ENCODE assay signal across 12 cellular contexts in genomic region chr12:52286857-52287785, GRCh38. TPM values are rescaled to one million over a fixed set of nuclear protein-coding genes. Genes with fewer than 3 reads are reported as not detected.
DNase-seq lines count a peak whose midpoint lies in the region; ATAC-seq and TF ChIP-seq lines count a peak whose summit lies in the region.
"Not testable (repeated sequence)": the region's sequence is repeated elsewhere in the genome, so short reads cannot be mapped to it uniquely, and the experiment has no call there.
"Had no signal": no experiment of that assay in that cellular context is flagged by ENCODE, and none has a peak within 500 bp of the region (broad histone marks: within the 10 kb centered on the region; RNA-seq: fewer than 3 reads in every experiment).

No MANE protein-coding gene starts in this region.

- not testable (repeated sequence) for H3K79me1 ChIP-seq in IMR-90 (ENCODE audit: low read depth in 1 of 2, low read length in 2 of 2)

- not testable (repeated sequence) for H4K20me1 ChIP-seq in DND-41 (ENCODE audit: insufficient read depth, low read length); IMR-90 (ENCODE audit: insufficient read depth, low read length)

- WGBS in IMR-90 (ENCODE audit: extremely low coverage in 2 of 2, insufficient read length in 1 of 2), 2 experiments, result 100% methylated on average over 1 of the region's 21 CpGs; no CpG with 5 or more reads in 1 of the 2 experiments
- WGBS in suprapubic skin, result 89% methylated on average over 10 of the region's 21 CpGs

- peak; percentile 18 for TF ChIP-seq CTCF in DND-41 (IDR thresholded peaks at IDR 0.05; ENCODE audit: borderline replicate concordance, extremely low read depth, low read length, poor library complexity, severe bottlenecking)
- not testable (repeated sequence) for TF ChIP-seq CTCF in IMR-90 (conservative IDR thresholded peaks at IDR 0.05; ENCODE audit: low read depth, low read length); suprapubic skin (IDR thresholded peaks at IDR 0.05)
- TF ChIP-seq CTCF in RWPE2 (IDR thresholded peaks at IDR 0.05; ENCODE audit: poor library complexity, severe bottlenecking), result peak; percentile 24
- TF ChIP-seq CTCF in MCF 10A (IDR thresholded peaks at IDR 0.05; ENCODE audit: unreplicated experiment), result peak; percentile 32

- H2AK5ac ChIP-seq in IMR-90 (ENCODE audit: low read depth, low read length), result peak overlapping the region; percentile 15; the same call in 1 of the 2 replicates

- H3K14ac ChIP-seq in IMR-90 (replicated peaks; ENCODE audit: low read depth, low read length), result not testable (repeated sequence)

- not testable (repeated sequence) for H3K18ac ChIP-seq in IMR-90 (ENCODE audit: low read depth, low read length)

- not testable (repeated sequence) for H3K4me3 ChIP-seq in DND-41 (ENCODE audit: low read depth in 1 of 2, low read length in 2 of 2); IMR-90 (ENCODE audit: insufficient read depth, low read depth, low read length); suprapubic skin
- H3K4me3 ChIP-seq in RWPE2 (ENCODE audit: severe bottlenecking), result peak overlapping the region; percentile 15

- not testable (repeated sequence) for H3K79me2 ChIP-seq in DND-41 (ENCODE audit: insufficient read depth, low read length)

- H3K56ac ChIP-seq in IMR-90 (ENCODE audit: extremely low read depth, insufficient read depth, low read length), result not testable (repeated sequence)

- H3K36me3 ChIP-seq in DND-41 (ENCODE audit: insufficient read depth, low read length); IMR-90 (ENCODE audit: control insufficient read depth, insufficient read depth, low read length); RWPE2 (ENCODE audit: low read depth); suprapubic skin: not testable (repeated sequence)

- not testable (repeated sequence) for H2AK9ac ChIP-seq in IMR-90 (replicated peaks; ENCODE audit: low read depth, low read length, poor library complexity)

- not testable (repeated sequence) for TF ChIP-seq RAD21 in IMR-90 (IDR thresholded peaks at IDR 0.05; ENCODE audit: low read length)

- not testable (repeated sequence) for H4K5ac ChIP-seq in IMR-90 (ENCODE audit: low read depth, low read length)

- CTCF ChIA-PET in IMR-90 (lab: Yijun Ruan, JAX), result not testable (repeated sequence)
- CTCF ChIA-PET in MCF 10A (lab: Yijun Ruan, JAX), result interaction anchor here (0.7 to 4.0 kb wide), 16 partner anchors 8 to 985 kb away, joined by 3 to 32 read pairs (median 4); no protein-coding TSS in a partner anchor

- not testable (repeated sequence) for H3K23ac ChIP-seq in IMR-90 (ENCODE audit: low read depth, low read length)

- intact Hi-C loops in IMR-90 (cut with micrococcal nuclease), result loop anchor here (10.0 kb wide), 1 partner anchor 588 kb away; no protein-coding TSS in a partner anchor
- intact Hi-C loops in MCF 10A (cut with micrococcal nuclease), result not testable (repeated sequence)

- not testable (repeated sequence) for ATAC-seq in DND-41 (ENCODE audit: insufficient read depth, low read depth); IMR-90 (ENCODE audit: low read depth); RWPE2 (ENCODE audit: low read depth)

- H2BK20ac ChIP-seq in IMR-90 (ENCODE audit: low read depth, low read length), result peak overlapping the region; percentile 51; the same call in 1 of the 2 replicates

- TF ChIP-seq POLR2A in IMR-90 (IDR thresholded peaks at IDR 0.05; ENCODE audit: low read depth, low read length); suprapubic skin (IDR thresholded peaks at IDR 0.05): not testable (repeated sequence)

- not testable (repeated sequence) for H2BK15ac ChIP-seq in IMR-90 (ENCODE audit: low read depth, low read length)

- not testable (repeated sequence) for H4K91ac ChIP-seq in IMR-90 (ENCODE audit: insufficient read depth, low read depth, low read length)

- H3K9me3 Mint-ChIP-seq in MCF 10A (ENCODE audit: unreplicated experiment); immature natural killer cell: not testable (repeated sequence)

- H2AFZ ChIP-seq in DND-41 (ENCODE audit: low read depth, low read length); IMR-90 (replicated peaks; ENCODE audit: low read length, poor library complexity): not testable (repeated sequence)

- peaks cover 13% of the 10 kb centered on the region for H3K9me1 ChIP-seq in IMR-90 (ENCODE audit: insufficient read depth, low read length)

- H3K9me3 ChIP-seq in DND-41 (ENCODE audit: insufficient read depth, low read length, severe bottlenecking); IMR-90 (ENCODE audit: control insufficient read depth, insufficient read depth, low read length); RWPE2 (ENCODE audit: severe bottlenecking); suprapubic skin: not testable (repeated sequence)

- DNase-seq in DND-41; IMR-90; RWPE2 (ENCODE audit: low spot score): not testable (repeated sequence)
- peak; percentile 65 for DNase-seq in MCF 10A (ENCODE audit: unreplicated experiment)
- DNase-seq in immature natural killer cell, result peak in 1 of 3 donors; percentile 28
- DNase-seq in suprapubic skin (ENCODE audit: low spot score in 2 of 2), result peak; percentile 39 to 57

- not testable (repeated sequence) for H3K4me2 ChIP-seq in DND-41 (ENCODE audit: insufficient read depth, low read length); IMR-90 (ENCODE audit: low read depth, low read length)

- H3K27ac ChIP-seq in DND-41 (ENCODE audit: low read length); IMR-90 (ENCODE audit: insufficient read depth, low read length); suprapubic skin: not testable (repeated sequence)
- H3K27ac ChIP-seq in RWPE2 (ENCODE audit: poor library complexity, severe bottlenecking), result peak overlapping the region; percentile 99

- peaks cover 46% of the 10 kb centered on the region for H3K4me1 Mint-ChIP-seq in MCF 10A (ENCODE audit: insufficient read depth, unreplicated experiment)
- H3K4me1 Mint-ChIP-seq in immature natural killer cell, result peaks cover 25 to 26% of the 10 kb centered on the region in 2 donors

- H4K8ac ChIP-seq in IMR-90 (ENCODE audit: low read depth in 2 of 2, low read length in 2 of 2), result not testable (repeated sequence)

- BruUV-seq in IMR-90 (replicated peaks; lab: Mats Ljungman, UMichigan), result not testable (repeated sequence)
- BruUV-seq in MCF 10A (replicated peaks; lab: Mats Ljungman, UMichigan), result TSS peak; percentile 81

- POLR2A ChIA-PET in IMR-90 (lab: Charles Lee; ENCODE audit: unreplicated experiment), result not testable (repeated sequence)
- POLR2A ChIA-PET in MCF 10A (lab: Yijun Ruan, JAX), result interaction anchor here (0.6 to 1.8 kb wide), 10 partner anchors 12 to 619 kb away, joined by 3 to 5 read pairs (median 4); partner anchors contain the start of gene KRT5

- not testable (repeated sequence) for H3K4ac ChIP-seq in IMR-90 (ENCODE audit: low read depth, low read length)

- H3K27ac Mint-ChIP-seq in MCF 10A (ENCODE audit: low read depth, unreplicated experiment) (peak overlapping the region; percentile 83), immature natural killer cell (peak overlapping the region in 4 of 6 donors; percentile 87 to 91 (median 90))

- H2BK120ac ChIP-seq in IMR-90 (ENCODE audit: low read depth, low read length), result not testable (repeated sequence)

- not testable (repeated sequence) for H3K4me1 ChIP-seq in DND-41 (ENCODE audit: insufficient read depth, low read length); IMR-90 (ENCODE audit: control insufficient read depth, insufficient read depth, low read length); suprapubic skin
- H3K4me1 ChIP-seq in RWPE2 (ENCODE audit: insufficient read depth, poor library complexity, severe bottlenecking), result peaks cover 23% of the 10 kb centered on the region

- not testable (repeated sequence) for TF ChIP-seq EP300 in suprapubic skin (IDR thresholded peaks at IDR 0.05)

- peaks cover 30% of the 10 kb centered on the region for H3K36me3 Mint-ChIP-seq in MCF 10A (ENCODE audit: insufficient read depth, unreplicated experiment)
- H3K36me3 Mint-ChIP-seq in immature natural killer cell, result not testable (repeated sequence)

- not testable (repeated sequence) for H3K9ac ChIP-seq in DND-41 (ENCODE audit: low read depth, low read length); IMR-90 (ENCODE audit: low read depth, low read length)

- H3K4me3 Mint-ChIP-seq in MCF 10A (ENCODE audit: unreplicated experiment), result peak overlapping the region; percentile 80
- peak overlapping the region; percentile 70 to 81 (median 78) for H3K4me3 Mint-ChIP-seq in immature natural killer cell

- H3K27me3 ChIP-seq in DND-41 (ENCODE audit: insufficient read depth, low read length, poor library complexity); IMR-90 (ENCODE audit: control insufficient read depth, insufficient read depth, low read length); RWPE2 (ENCODE audit: insufficient read depth, poor library complexity, severe bottlenecking); suprapubic skin: not testable (repeated sequence)

- in situ Hi-C loops in IMR-90 (cut with MboI; ENCODE audit: low sequenced_read_pairs), result not testable (repeated sequence)

- not testable (repeated sequence) for H3K27me3 Mint-ChIP-seq in MCF 10A (ENCODE audit: insufficient read depth, unreplicated experiment); immature natural killer cell (ENCODE audit: low read depth in 3 of 3)

- H2BK5ac ChIP-seq in IMR-90 (ENCODE audit: low read depth, low read length, poor library complexity, severe bottlenecking), result not testable (repeated sequence)

- dilution Hi-C loops in IMR-90 (cut with HindIII; ENCODE audit: low sequenced_read_pairs, unreplicated experiment), result not testable (repeated sequence)

RNA-seq across cellular contexts. Expression of gene KRT81, which starts 4.2 kb away (rescaled TPM):
- total RNA-seq in IMR-90 (2012; rRNA removed) (under 0.01 TPM in 2 replicates), MCF 10A (2022) (2,023 and 2,244 TPM in 2 replicates), suprapubic skin (100 to 1,000 TPM in 1 of 4 donors, 10 to 100 TPM in 2, under 1 TPM in 1; 0.72 to 346 (median 21.0) TPM)
- polyA plus RNA-seq in IMR-90 (2012; rRNA removed) (0.05 and 0.29 TPM in 2 replicates), immature natural killer cell (1 to 10 TPM; 2.2 to 3.7 (median 3.6) TPM)
- 0.17 and 0.21 TPM in 2 replicates for polyA plus RNA-seq in IMR-90 (2012; cell fraction: cytosol; rRNA removed)
- 0.09 and 0.13 TPM in 2 replicates for polyA plus RNA-seq in IMR-90 (2012; cell fraction: nucleus; rRNA removed; ENCODE audit: low replicate concordance)
- total RNA-seq: activated CD4-positive, alpha-beta T cell treated with anti-CD3 and anti-CD28 coated beads for 36 hours; activated naive CD8-positive, alpha-beta T cell treated with anti-CD3 and anti-CD28 coated beads for 36 hours; CD4-positive, alpha-beta memory T cell; progenitor cell of endocrine pancreas; temporal lobe had no signal
- polyA plus RNA-seq: CD4-positive, alpha-beta memory T cell had no signal

RNA-seq across cellular contexts. Expression of gene KRT86, which starts 12.7 kb away (rescaled TPM):
- total RNA-seq in IMR-90 (2012; rRNA removed), result not detected in 2 replicates
- polyA plus RNA-seq in IMR-90 (2012; rRNA removed), result 0.06 TPM in 1 of 2 replicates, not detected in the other
- polyA plus RNA-seq in IMR-90 (2012; cell fraction: cytosol; rRNA removed), result 0.01 TPM in 1 of 2 replicates, not detected in the other
- 0.03 TPM in 1 of 2 replicates, not detected in the other for polyA plus RNA-seq in IMR-90 (2012; cell fraction: nucleus; rRNA removed; ENCODE audit: low replicate concordance)
- 37.8 and 45.1 TPM in 2 replicates for total RNA-seq in MCF 10A (2022)
- polyA plus RNA-seq in immature natural killer cell, result 10 to 100 TPM in 2 of 3 donors, 1 to 10 TPM in 1; 6.6 to 13.1 (median 12.5) TPM
- total RNA-seq in suprapubic skin, result 100 to 1,000 TPM in 1 of 4 donors, 10 to 100 TPM in 2, 1 to 10 TPM in 1; 1.0 to 289 (median 37.0) TPM
- total RNA-seq: activated CD4-positive, alpha-beta T cell treated with anti-CD3 and anti-CD28 coated beads for 36 hours; activated naive CD8-positive, alpha-beta T cell treated with anti-CD3 and anti-CD28 coated beads for 36 hours; CD4-positive, alpha-beta memory T cell; progenitor cell of endocrine pancreas had no signal
- polyA plus RNA-seq: CD4-positive, alpha-beta memory T cell had no signal

RNA-seq across cellular contexts. Expression of gene KRT83, which starts 34.1 kb away (rescaled TPM):
- total RNA-seq in IMR-90 (2012; rRNA removed) (not detected in 2 replicates), MCF 10A (2022) (12.2 and 14.5 TPM in 2 replicates), suprapubic skin (10 to 100 TPM in 3 of 4 donors, not detected in 1; 10.3 to 97.1 (median 33.9) TPM)
- polyA plus RNA-seq in IMR-90 (2012; rRNA removed) (not detected in 2 replicates), immature natural killer cell (not detected)
- polyA plus RNA-seq in IMR-90 (2012; cell fraction: cytosol; rRNA removed), result not detected in 2 replicates
- not detected in 2 replicates for polyA plus RNA-seq in IMR-90 (2012; cell fraction: nucleus; rRNA removed; ENCODE audit: low replicate concordance)
- total RNA-seq: activated CD4-positive, alpha-beta T cell treated with anti-CD3 and anti-CD28 coated beads for 36 hours; activated CD8-positive, alpha-beta memory T cell treated with anti-CD3 and anti-CD28 coated beads, Interleukin-2, amount 10 ng/mL, durations not matched to agents 7 days and 5 days; activated naive CD8-positive, alpha-beta T cell treated with anti-CD3 and anti-CD28 coated beads for 36 hours; CD4-positive, alpha-beta memory T cell; progenitor cell of endocrine pancreas; temporal lobe had no signal
- polyA plus RNA-seq: CD4-positive, alpha-beta memory T cell had no signal

RNA-seq across cellular contexts. Expression of gene KRT7, which starts 54.1 kb away (rescaled TPM):
- total RNA-seq in IMR-90 (2012; rRNA removed) (0.54 and 1.4 TPM in 2 replicates), MCF 10A (2022) (2,379 and 3,360 TPM in 2 replicates), suprapubic skin (100 to 1,000 TPM in 3 of 4 donors, 10 to 100 TPM in 1; 95.8 to 176 (median 123) TPM)
- polyA plus RNA-seq in IMR-90 (2012; rRNA removed) (1.4 and 1.7 TPM in 2 replicates), immature natural killer cell (not detected)
- polyA plus RNA-seq in IMR-90 (2012; cell fraction: cytosol; rRNA removed), result 2.5 and 3.4 TPM in 2 replicates
- 0.60 and 1.7 TPM in 2 replicates for polyA plus RNA-seq in IMR-90 (2012; cell fraction: nucleus; rRNA removed; ENCODE audit: low replicate concordance)
- total RNA-seq: CD4-positive, alpha-beta memory T cell; temporal lobe had no signal
- polyA plus RNA-seq: CD4-positive, alpha-beta memory T cell had no signal
